Comparison of ENCODE assay signal across 1 cellular context in genomic region chr7:151020231-151020630, GRCh38.
TF ChIP-seq lines count a peak whose summit lies in the region.

No MANE protein-coding gene starts in this region.

TF ChIP-seq in GM23338, 12 proteins besides CTCF, POLR2A, EP300 and RAD21 (continued from another document):
- TF ChIP-seq, protein P1, sequence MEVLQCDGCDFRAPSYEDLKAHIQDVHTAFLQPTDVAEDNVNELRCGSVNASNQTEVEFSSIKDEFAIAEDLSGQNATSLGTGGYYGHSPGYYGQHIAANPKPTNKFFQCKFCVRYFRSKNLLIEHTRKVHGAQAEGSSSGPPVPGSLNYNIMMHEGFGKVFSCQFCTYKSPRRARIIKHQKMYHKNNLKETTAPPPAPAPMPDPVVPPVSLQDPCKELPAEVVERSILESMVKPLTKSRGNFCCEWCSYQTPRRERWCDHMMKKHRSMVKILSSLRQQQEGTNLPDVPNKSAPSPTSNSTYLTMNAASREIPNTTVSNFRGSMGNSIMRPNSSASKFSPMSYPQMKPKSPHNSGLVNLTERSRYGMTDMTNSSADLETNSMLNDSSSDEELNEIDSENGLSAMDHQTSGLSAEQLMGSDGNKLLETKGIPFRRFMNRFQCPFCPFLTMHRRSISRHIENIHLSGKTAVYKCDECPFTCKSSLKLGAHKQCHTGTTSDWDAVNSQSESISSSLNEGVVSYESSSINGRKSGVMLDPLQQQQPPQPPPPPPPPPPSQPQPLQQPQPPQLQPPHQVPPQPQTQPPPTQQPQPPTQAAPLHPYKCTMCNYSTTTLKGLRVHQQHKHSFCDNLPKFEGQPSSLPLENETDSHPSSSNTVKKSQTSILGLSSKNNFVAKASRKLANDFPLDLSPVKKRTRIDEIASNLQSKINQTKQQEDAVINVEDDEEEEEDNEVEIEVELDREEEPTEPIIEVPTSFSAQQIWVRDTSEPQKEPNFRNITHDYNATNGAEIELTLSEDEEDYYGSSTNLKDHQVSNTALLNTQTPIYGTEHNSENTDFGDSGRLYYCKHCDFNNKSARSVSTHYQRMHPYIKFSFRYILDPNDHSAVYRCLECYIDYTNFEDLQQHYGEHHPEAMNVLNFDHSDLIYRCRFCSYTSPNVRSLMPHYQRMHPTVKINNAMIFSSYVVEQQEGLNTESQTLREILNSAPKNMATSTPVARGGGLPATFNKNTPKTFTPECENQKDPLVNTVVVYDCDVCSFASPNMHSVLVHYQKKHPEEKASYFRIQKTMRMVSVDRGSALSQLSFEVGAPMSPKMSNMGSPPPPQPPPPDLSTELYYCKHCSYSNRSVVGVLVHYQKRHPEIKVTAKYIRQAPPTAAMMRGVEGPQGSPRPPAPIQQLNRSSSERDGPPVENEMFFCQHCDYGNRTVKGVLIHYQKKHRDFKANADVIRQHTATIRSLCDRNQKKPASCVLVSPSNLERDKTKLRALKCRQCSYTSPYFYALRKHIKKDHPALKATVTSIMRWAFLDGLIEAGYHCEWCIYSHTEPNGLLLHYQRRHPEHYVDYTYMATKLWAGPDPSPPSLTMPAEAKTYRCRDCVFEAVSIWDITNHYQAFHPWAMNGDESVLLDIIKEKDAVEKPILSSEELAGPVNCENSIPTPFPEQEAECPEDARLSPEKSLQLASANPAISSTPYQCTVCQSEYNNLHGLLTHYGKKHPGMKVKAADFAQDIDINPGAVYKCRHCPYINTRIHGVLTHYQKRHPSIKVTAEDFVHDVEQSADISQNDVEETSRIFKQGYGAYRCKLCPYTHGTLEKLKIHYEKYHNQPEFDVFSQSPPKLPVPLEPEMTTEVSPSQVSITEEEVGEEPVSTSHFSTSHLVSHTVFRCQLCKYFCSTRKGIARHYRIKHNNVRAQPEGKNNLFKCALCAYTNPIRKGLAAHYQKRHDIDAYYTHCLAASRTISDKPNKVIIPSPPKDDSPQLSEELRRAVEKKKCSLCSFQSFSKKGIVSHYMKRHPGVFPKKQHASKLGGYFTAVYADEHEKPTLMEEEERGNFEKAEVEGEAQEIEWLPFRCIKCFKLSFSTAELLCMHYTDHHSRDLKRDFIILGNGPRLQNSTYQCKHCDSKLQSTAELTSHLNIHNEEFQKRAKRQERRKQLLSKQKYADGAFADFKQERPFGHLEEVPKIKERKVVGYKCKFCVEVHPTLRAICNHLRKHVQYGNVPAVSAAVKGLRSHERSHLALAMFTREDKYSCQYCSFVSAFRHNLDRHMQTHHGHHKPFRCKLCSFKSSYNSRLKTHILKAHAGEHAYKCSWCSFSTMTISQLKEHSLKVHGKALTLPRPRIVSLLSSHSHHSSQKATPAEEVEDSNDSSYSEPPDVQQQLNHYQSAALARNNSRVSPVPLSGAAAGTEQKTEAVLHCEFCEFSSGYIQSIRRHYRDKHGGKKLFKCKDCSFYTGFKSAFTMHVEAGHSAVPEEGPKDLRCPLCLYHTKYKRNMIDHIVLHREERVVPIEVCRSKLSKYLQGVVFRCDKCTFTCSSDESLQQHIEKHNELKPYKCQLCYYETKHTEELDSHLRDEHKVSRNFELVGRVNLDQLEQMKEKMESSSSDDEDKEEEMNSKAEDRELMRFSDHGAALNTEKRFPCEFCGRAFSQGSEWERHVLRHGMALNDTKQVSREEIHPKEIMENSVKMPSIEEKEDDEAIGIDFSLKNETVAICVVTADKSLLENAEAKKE (CRISPR knock-in tag; IDR thresholded peaks at IDR 0.05), result no peak
- TF ChIP-seq, protein P2, sequence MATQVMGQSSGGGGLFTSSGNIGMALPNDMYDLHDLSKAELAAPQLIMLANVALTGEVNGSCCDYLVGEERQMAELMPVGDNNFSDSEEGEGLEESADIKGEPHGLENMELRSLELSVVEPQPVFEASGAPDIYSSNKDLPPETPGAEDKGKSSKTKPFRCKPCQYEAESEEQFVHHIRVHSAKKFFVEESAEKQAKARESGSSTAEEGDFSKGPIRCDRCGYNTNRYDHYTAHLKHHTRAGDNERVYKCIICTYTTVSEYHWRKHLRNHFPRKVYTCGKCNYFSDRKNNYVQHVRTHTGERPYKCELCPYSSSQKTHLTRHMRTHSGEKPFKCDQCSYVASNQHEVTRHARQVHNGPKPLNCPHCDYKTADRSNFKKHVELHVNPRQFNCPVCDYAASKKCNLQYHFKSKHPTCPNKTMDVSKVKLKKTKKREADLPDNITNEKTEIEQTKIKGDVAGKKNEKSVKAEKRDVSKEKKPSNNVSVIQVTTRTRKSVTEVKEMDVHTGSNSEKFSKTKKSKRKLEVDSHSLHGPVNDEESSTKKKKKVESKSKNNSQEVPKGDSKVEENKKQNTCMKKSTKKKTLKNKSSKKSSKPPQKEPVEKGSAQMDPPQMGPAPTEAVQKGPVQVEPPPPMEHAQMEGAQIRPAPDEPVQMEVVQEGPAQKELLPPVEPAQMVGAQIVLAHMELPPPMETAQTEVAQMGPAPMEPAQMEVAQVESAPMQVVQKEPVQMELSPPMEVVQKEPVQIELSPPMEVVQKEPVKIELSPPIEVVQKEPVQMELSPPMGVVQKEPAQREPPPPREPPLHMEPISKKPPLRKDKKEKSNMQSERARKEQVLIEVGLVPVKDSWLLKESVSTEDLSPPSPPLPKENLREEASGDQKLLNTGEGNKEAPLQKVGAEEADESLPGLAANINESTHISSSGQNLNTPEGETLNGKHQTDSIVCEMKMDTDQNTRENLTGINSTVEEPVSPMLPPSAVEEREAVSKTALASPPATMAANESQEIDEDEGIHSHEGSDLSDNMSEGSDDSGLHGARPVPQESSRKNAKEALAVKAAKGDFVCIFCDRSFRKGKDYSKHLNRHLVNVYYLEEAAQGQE (IDR thresholded peaks at IDR 0.05; ENCODE audit: unreplicated experiment), result no peak
- TF ChIP-seq POLR2AphosphoS5 (IDR thresholded peaks at IDR 0.05; ENCODE audit: low read depth) (no peak), NANOG (IDR thresholded peaks at IDR 0.05; ENCODE audit: borderline replicate concordance) (no peak), EZH2phosphoT487 (IDR thresholded peaks at IDR 0.05; ENCODE audit: unreplicated experiment) (no peak), ETS1 (IDR thresholded peaks at IDR 0.05) (no peak), CREB1 (CRISPR knock-in tag; IDR thresholded peaks at IDR 0.05; ENCODE audit: low read depth) (no peak), EZH2 (IDR thresholded peaks at IDR 0.05; ENCODE audit: low read depth, unreplicated experiment) (no peak), STAT1 (IDR thresholded peaks at IDR 0.05; ENCODE audit: unreplicated experiment) (no peak)
TF ChIP-seq in GM23338: peak in this region for 0.
